In genomic region chrX:50202539-50202938, GRCh38 we compare ENCODE assay signal across 1 cellular context.
TF ChIP-seq lines count a peak whose summit lies in the region.

No MANE protein-coding gene starts in this region.

TF ChIP-seq in HepG2, 621 proteins besides CTCF, POLR2A, EP300 and RAD21:
- TF ChIP-seq ZNF501 (CRISPR knock-in tag; IDR thresholded peaks at IDR 0.05) = no peak
- no peak for TF ChIP-seq PBX3 (CRISPR knock-in tag; IDR thresholded peaks at IDR 0.05; ENCODE audit: borderline replicate concordance)
- no peak for TF ChIP-seq BCL6 (CRISPR knock-in tag; IDR thresholded peaks at IDR 0.05)
- no peak for TF ChIP-seq ZNF143 (CRISPR knock-in tag; IDR thresholded peaks at IDR 0.05)
- no peak for TF ChIP-seq SUZ12 (IDR thresholded peaks at IDR 0.05; ENCODE audit: low read depth, low read length)
- TF ChIP-seq SOX5 (CRISPR knock-in tag; IDR thresholded peaks at IDR 0.05; ENCODE audit: borderline replicate concordance) = no peak
- no peak for TF ChIP-seq ZNF282 (IDR thresholded peaks at IDR 0.05; ENCODE audit: partially characterized antibody)
